In the genomic region with DNA sequence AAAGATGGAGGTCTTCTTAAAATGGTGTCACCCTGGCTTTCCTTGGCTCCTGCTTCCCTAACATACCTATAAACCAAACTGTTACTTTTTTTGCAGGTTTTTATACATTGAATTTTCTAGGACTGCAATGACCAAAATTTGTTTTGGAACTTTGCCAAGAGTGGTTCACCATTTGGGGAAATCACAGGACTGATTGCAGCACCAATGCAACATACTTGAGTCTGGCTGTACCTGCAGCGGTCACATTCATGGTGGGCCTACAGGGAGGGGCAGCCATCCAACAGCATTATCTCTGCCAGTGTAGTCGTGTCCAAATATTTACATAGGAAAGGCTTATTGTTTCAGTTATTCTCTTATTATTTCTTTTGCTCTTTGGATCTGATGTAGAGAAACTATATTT, we compare ENCODE assay signal across 19 cellular contexts.
DNase-seq lines count a peak whose midpoint lies in the region; ATAC-seq and TF ChIP-seq lines count a peak whose summit lies in the region.
"Had no signal": no experiment of that assay in that cellular context is flagged by ENCODE, and none has a peak within 500 bp of the region (broad histone marks: within the 10 kb centered on the region; RNA-seq: fewer than 3 reads in every experiment).

No MANE protein-coding gene starts in this region.

- H3K4me1 ChIP-seq in hepatocyte (ENCODE audit: insufficient read depth) (no peaks in the 10 kb centered on the region), thyroid gland (no peaks in the 10 kb centered on the region)
- H3K4me1 ChIP-seq: BE2C had no signal

- ATAC-seq in GM21786 (IDR thresholded peaks at IDR 0.05; ENCODE audit: unreplicated experiment), result no peak
- ATAC-seq: PC-3 had no signal

- no peaks in the 10 kb centered on the region for H3K27me3 ChIP-seq in hepatocyte
- H3K27me3 ChIP-seq in thyroid gland, result no peaks in the 10 kb centered on the region
- H3K27me3 ChIP-seq: BE2C had no signal

- no peaks in the 10 kb centered on the region for H4K20me1 ChIP-seq in hepatocyte (ENCODE audit: insufficient read depth, poor library complexity, severe bottlenecking)

- no peak overlapping the region for H2AFZ ChIP-seq in hepatocyte

- intact Hi-C loops in thyroid gland (cut with DNase I), result no loop called here

- DNase-seq in NCI-H748 (lab: John Stamatoyannopoulos, UW; ENCODE audit: unreplicated experiment) (peak; percentile 62), astrocyte of the spinal cord (ENCODE audit: low read depth, low spot score) (peak; percentile 26), dermis blood vessel endothelial cell (peak; percentile 17), hepatocyte (ENCODE audit: low spot score) (peak; percentile 7), anterior cingulate cortex (lab: John Stamatoyannopoulos, UW) (no peak), thyroid gland (no peak), amniotic stem cell (lab: John Stamatoyannopoulos, UW) (no peak)
- DNase-seq: BE2C, DMS79, KBM-7, NCI-H1092, NCI-H1436 treated with DMSO at 0.1 percent for 48 hours, NCI-H1930, NCI-H2227 treated with DMSO at 0.1 percent for 48 hours, NCI-H510A treated with DMSO at 0.1 percent for 48 hours, NCI-H82, PC-3, Right ventricle myocardium superior had no signal

- H3K9me2 ChIP-seq in hepatocyte (replicated peaks; ENCODE audit: insufficient read depth), result no peaks in the 10 kb centered on the region

- 61% methylated on average over 2 of the region's 2 CpGs for WGBS in hepatocyte (ENCODE audit: low lambda C conversion rate, missing lambda C conversion rate)
- WGBS in thyroid gland, 2 donors, result 63 to 68% methylated on average over 2 of the region's 2 CpGs

- H3K4me3 ChIP-seq in astrocyte of the spinal cord (ENCODE audit: low read depth, low read length) (no peak overlapping the region), hepatocyte (no peak overlapping the region), thyroid gland (replicated peaks in 1 of 3) (no peak overlapping the region)

- in situ Hi-C loops in astrocyte of the spinal cord (cut with HindIII; ENCODE audit: low sequenced_read_pairs), result no loop called here

- H3K36me3 ChIP-seq in hepatocyte (replicated peaks; ENCODE audit: insufficient read depth, low read depth), result no peaks in the 10 kb centered on the region
- no peaks in the 10 kb centered on the region for H3K36me3 ChIP-seq in thyroid gland
- H3K36me3 ChIP-seq: BE2C had no signal

- TF ChIP-seq POLR2A in thyroid gland (IDR thresholded peaks at IDR 0.05), result no peak

- H3K9me3 ChIP-seq in hepatocyte (ENCODE audit: low read depth), result no peaks in the 10 kb centered on the region
- H3K9me3 ChIP-seq in thyroid gland, result no peaks in the 10 kb centered on the region
- H3K9me3 ChIP-seq: BE2C had no signal

- no peaks in the 10 kb centered on the region for H3K79me2 ChIP-seq in hepatocyte

- no peak overlapping the region for H3K4me2 ChIP-seq in hepatocyte

- H3K27ac ChIP-seq in hepatocyte (no peak overlapping the region), thyroid gland (no peak overlapping the region)

- TF ChIP-seq CTCF in astrocyte of the spinal cord (IDR thresholded peaks at IDR 0.05; ENCODE audit: low read depth, low read length), result no peak
- no peak for TF ChIP-seq CTCF in hepatocyte (IDR thresholded peaks at IDR 0.05; ENCODE audit: poor library complexity)
- no peak for TF ChIP-seq CTCF in thyroid gland (IDR thresholded peaks at IDR 0.05)

Comparison
In these comparisons a context has a peak if more than half of its experiments do, and no peak if none do; other contexts are left out.
1. DNase-seq: peak in NCI-H748 (single experiment), astrocyte of the spinal cord (single experiment), dermis blood vessel endothelial cell (single experiment) and hepatocyte (single experiment); none in anterior cingulate cortex (0 of 58), thyroid gland (0 of 2) and amniotic stem cell (single experiment).